Comparison of ENCODE assay signal across 1 cellular context in genomic region chr22:41540365-41540764, GRCh38.
A peak's percentile ranks its signal among the peaks of the same experiment; 100 is the strongest.
TF ChIP-seq lines count a peak whose summit lies in the region.

No MANE protein-coding gene starts in this region.

TF ChIP-seq in GM12878, 131 proteins besides CTCF, POLR2A, EP300 and RAD21:
- TF ChIP-seq MEF2B (IDR thresholded peaks at IDR 0.05; ENCODE audit: partially characterized antibody, poor library complexity, severe bottlenecking) (peak; percentile 34), SRF (IDR thresholded peaks at IDR 0.05; ENCODE audit: low read depth in 2 of 2, low read length in 2 of 2) (no peak)
